ENCODE assay signal across 1 cellular context in genomic region chr6:154537486-154537885, GRCh38.
TF ChIP-seq lines count a peak whose summit lies in the region.

No MANE protein-coding gene starts in this region.

TF ChIP-seq in K562, 482 proteins besides CTCF, POLR2A, EP300 and RAD21:
- TF ChIP-seq MEF2A (IDR thresholded peaks at IDR 0.05; ENCODE audit: control insufficient read depth, low read depth, low read length) (no peak), RBM39 (optimal IDR thresholded peaks at IDR 0.05; ENCODE audit: low read depth, low read length) (no peak)
